In genomic region chr14:64417042-64417770, GRCh38 we compare ENCODE assay signal across 15 cellular contexts. TPM values are rescaled to one million over a fixed set of nuclear protein-coding genes. Genes with fewer than 3 reads are reported as not detected.
DNase-seq lines count a peak whose midpoint lies in the region.
"Had no signal": no experiment of that assay in that cellular context is flagged by ENCODE, and none has a peak within 500 bp of the region (broad histone marks: within the 10 kb centered on the region; RNA-seq: fewer than 3 reads in every experiment).

No MANE protein-coding gene starts in this region.

- H3K27ac ChIP-seq in effector memory CD4-positive, alpha-beta T cell (ENCODE audit: insufficient read depth, low read length, poor library complexity, severe bottlenecking): no peak overlapping the region
- H3K27ac ChIP-seq: vagina had no signal

- no peaks in the 10 kb centered on the region for H3K9me3 ChIP-seq in effector memory CD4-positive, alpha-beta T cell (ENCODE audit: control insufficient read depth, low read length)
- H3K9me3 ChIP-seq: vagina had no signal

- H3K27me3 ChIP-seq in effector memory CD4-positive, alpha-beta T cell (replicated peaks; ENCODE audit: control insufficient read depth, insufficient read depth, low read length, poor library complexity, severe bottlenecking): no peaks in the 10 kb centered on the region
- H3K27me3 ChIP-seq: vagina had no signal

- no peak overlapping the region for H3K4me3 ChIP-seq in effector memory CD4-positive, alpha-beta T cell (ENCODE audit: insufficient read depth, low read depth, low read length, poor library complexity, severe bottlenecking)
- H3K4me3 ChIP-seq: vagina had no signal

- peaks cover 25% of the 10 kb centered on the region for H3K36me3 ChIP-seq in effector memory CD4-positive, alpha-beta T cell (ENCODE audit: control insufficient read depth, insufficient read depth, low read length)

- H3K4me1 ChIP-seq in effector memory CD4-positive, alpha-beta T cell (ENCODE audit: control insufficient read depth, insufficient read depth, low read length, poor library complexity, severe bottlenecking): no peaks in the 10 kb centered on the region
- H3K4me1 ChIP-seq: vagina had no signal

- DNase-seq in COLO829 (ENCODE audit: low spot score) (peak; percentile 25), HT1080 (ENCODE audit: low read depth) (peak; percentile 32), amniotic epithelial cell (ENCODE audit: low read depth) (peak; percentile 60), hepatic stellate cell (ENCODE audit: low spot score) (peak; percentile 40), KG1 (lab: John Stamatoyannopoulos, UW) (no peak), AML-193 (lab: John Stamatoyannopoulos, UW) (no peak)
- DNase-seq in effector memory CD4-positive, alpha-beta T cell: no peak
- no peak for DNase-seq in activated CD4-positive, alpha-beta T cell treated with anti-CD3 and anti-CD28 coated beads, Interleukin-2, amount 50 U/mL, for 1 hour
- DNase-seq: C1 segment of cervical spinal cord; endodermal cell; left cardiac atrium; NCI-H1105; NCI-H2227 treated with DMSO at 0.1 percent for 48 hours; stimulated activated naive CD4-positive, alpha-beta T cell had no signal

RNA-seq across cellular contexts. Expression of gene MTHFD1, which starts 29.1 kb away (rescaled TPM):
- total RNA-seq in HT1080 (2014; rRNA removed; shearing (Covaris generic)): 61.7 and 74.4 TPM in 2 replicates
- polyA plus RNA-seq in HT1080 (2015; cell fraction: cytosol; rRNA removed): 66.6 and 70.3 TPM in 2 replicates
- 142 and 147 TPM in 2 replicates for polyA plus RNA-seq in HT1080 (2015; cell fraction: nucleus; rRNA removed)

RNA-seq across cellular contexts. Expression of gene AKAP5, which starts 48.1 kb away (rescaled TPM):
- total RNA-seq in HT1080 (2014; rRNA removed; shearing (Covaris generic)): 1.1 TPM in 2 replicates
- polyA plus RNA-seq in HT1080 (2015; cell fraction: cytosol; rRNA removed): 0.35 and 0.44 TPM in 2 replicates
- 0.23 and 0.34 TPM in 2 replicates for polyA plus RNA-seq in HT1080 (2015; cell fraction: nucleus; rRNA removed)

Comparison
In these comparisons a context has a peak if more than half of its experiments do, and no peak if none do; other contexts are left out.
1. DNase-seq: peak in COLO829 (single experiment), HT1080 (single experiment), amniotic epithelial cell (single experiment) and hepatic stellate cell (single experiment); none in KG1 (single experiment), AML-193 (0 of 2), effector memory CD4-positive, alpha-beta T cell (0 of 3) and activated CD4-positive, alpha-beta T cell treated with anti-CD3 and anti-CD28 coated beads, Interleukin-2, amount 50 U/mL, for 1 hour (single experiment).